ENCODE assay signal across 17 cellular contexts in genomic region chr19:28736528-28736927, GRCh38.
A peak's percentile ranks its signal among the peaks of the same experiment; 100 is the strongest.
DNase-seq lines count a peak whose midpoint lies in the region; ATAC-seq, FAIRE-seq and TF ChIP-seq lines count a peak whose summit lies in the region.
"Had no signal": no experiment of that assay in that cellular context is flagged by ENCODE, and none has a peak within 500 bp of the region (broad histone marks: within the 10 kb centered on the region; RNA-seq: fewer than 3 reads in every experiment).

No MANE protein-coding gene starts in this region.

- TF ChIP-seq CTCF in activated CD8-positive, alpha-beta T cell treated with anti-CD3 and anti-CD28 coated beads for 36 hours (IDR thresholded peaks at IDR 0.05): no peak
- TF ChIP-seq CTCF in HepG2 (CRISPR knock-in tag; IDR thresholded peaks at IDR 0.05): no peak
- no peak for TF ChIP-seq CTCF in GM13977 (IDR thresholded peaks at IDR 0.05; ENCODE audit: extremely low read depth, insufficient read depth, missing control alignments)

- POLR2A ChIA-PET in activated CD8-positive, alpha-beta T cell treated with anti-CD3 and anti-CD28 coated beads, Interleukin-2, amount 10 ng/mL, durations not matched to agents 7 days and 5 days (lab: Charles Lee): no interaction called here
- POLR2A ChIA-PET in activated CD8-positive, alpha-beta T cell treated with anti-CD3 and anti-CD28 coated beads for 36 hours (lab: Charles Lee): interaction anchor here (1.0 kb wide), 1 partner anchor 143 kb away, joined by 3 read pairs; no protein-coding TSS in a partner anchor
- POLR2A ChIA-PET in HepG2 (lab: Yijun Ruan, JAX): no interaction called here

- H3K9me3 ChIP-seq in T-helper 17 cell (ENCODE audit: control insufficient read depth, low read length, poor library complexity, severe bottlenecking): no peaks in the 10 kb centered on the region
- peaks cover 22% of the 10 kb centered on the region; the same call in 1 of the 2 replicates for H3K9me3 ChIP-seq in HepG2 (ENCODE audit: low read length)
- H3K9me3 ChIP-seq: Caco-2, Peyer's patch, spleen, testis had no signal

- no peaks in the 10 kb centered on the region for H3K36me3 Mint-ChIP-seq in activated CD8-positive, alpha-beta T cell treated with anti-CD3 and anti-CD28 coated beads, Interleukin-2, amount 10 ng/mL, durations not matched to agents 7 days and 5 days (ENCODE audit: low read depth)
- H3K36me3 Mint-ChIP-seq in activated CD8-positive, alpha-beta T cell treated with anti-CD3 and anti-CD28 coated beads for 36 hours (ENCODE audit: low read depth): no peaks in the 10 kb centered on the region
- H3K36me3 Mint-ChIP-seq in T-helper 17 cell (ENCODE audit: low read depth): peaks cover 8% of the 10 kb centered on the region
- H3K36me3 Mint-ChIP-seq in stimulated activated effector memory CD8-positive, alpha-beta T cell treated with anti-CD3 and anti-CD28 coated beads, Interleukin-12 subunit alpha, Interleukin-12 subunit beta, amount 100 ng/mL, for 72 hours: no peaks in the 10 kb centered on the region

- TF ChIP-seq RAD21 in HepG2 (CRISPR knock-in tag; IDR thresholded peaks at IDR 0.05): no peak

- no peak for DNase-seq in activated CD8-positive, alpha-beta T cell treated with anti-CD3 and anti-CD28 coated beads, Interleukin-2, amount 10 ng/mL, durations not matched to agents 7 days and 5 days
- DNase-seq in activated CD8-positive, alpha-beta T cell treated with anti-CD3 and anti-CD28 coated beads for 36 hours: no peak
- DNase-seq in T-helper 17 cell: no peak
- DNase-seq in HepG2 (ENCODE audit: low spot score): no peak
- no peak for DNase-seq in stimulated activated effector memory CD8-positive, alpha-beta T cell treated with anti-CD3 and anti-CD28 coated beads, Interleukin-12 subunit alpha, Interleukin-12 subunit beta, amount 100 ng/mL, for 72 hours (ENCODE audit: low spot score in 2 of 2)
- no peak for DNase-seq in GM13977 (ENCODE audit: low spot score)
- no peak for DNase-seq in OCI-M1 (lab: John Stamatoyannopoulos, UW)
- no peak for DNase-seq in occipital lobe (lab: John Stamatoyannopoulos, UW)
- DNase-seq: activated CD4-positive, alpha-beta T cell treated with anti-CD3 and anti-CD28 coated beads, Interleukin-2, amount 50 U/mL, for 4 hours; activated gamma-delta T cell treated with Interleukin-2 at 50 U/mL for 16 hours; Caco-2; effector memory CD4-positive, alpha-beta T cell; Peyer's patch; spleen; testis had no signal

- peaks cover 2% of the 10 kb centered on the region for H3K27me3 Mint-ChIP-seq in activated CD8-positive, alpha-beta T cell treated with anti-CD3 and anti-CD28 coated beads, Interleukin-2, amount 10 ng/mL, durations not matched to agents 7 days and 5 days (ENCODE audit: low read depth)
- H3K27me3 Mint-ChIP-seq in activated CD8-positive, alpha-beta T cell treated with anti-CD3 and anti-CD28 coated beads for 36 hours: no peaks in the 10 kb centered on the region
- peaks cover 10% of the 10 kb centered on the region for H3K27me3 Mint-ChIP-seq in T-helper 17 cell

- H4K20me1 ChIP-seq in HepG2 (ENCODE audit: insufficient read depth, low read length): no peaks in the 10 kb centered on the region

- H2AFZ ChIP-seq in HepG2 (ENCODE audit: low read length): no peak overlapping the region

- H3K4me2 ChIP-seq in HepG2 (ENCODE audit: low read depth, low read length): peak overlapping the region; percentile 56

- H3K4me1 ChIP-seq in HepG2 (ENCODE audit: insufficient read depth, low read length): no peaks in the 10 kb centered on the region
- H3K4me1 ChIP-seq: Caco-2, Peyer's patch, testis had no signal

- H3K4me3 Mint-ChIP-seq in activated CD8-positive, alpha-beta T cell treated with anti-CD3 and anti-CD28 coated beads, Interleukin-2, amount 10 ng/mL, durations not matched to agents 7 days and 5 days: no peak overlapping the region
- no peak overlapping the region for H3K4me3 Mint-ChIP-seq in activated CD8-positive, alpha-beta T cell treated with anti-CD3 and anti-CD28 coated beads for 36 hours
- no peak overlapping the region for H3K4me3 Mint-ChIP-seq in T-helper 17 cell
- H3K4me3 Mint-ChIP-seq in stimulated activated effector memory CD8-positive, alpha-beta T cell treated with anti-CD3 and anti-CD28 coated beads, Interleukin-12 subunit alpha, Interleukin-12 subunit beta, amount 100 ng/mL, for 72 hours: no peak overlapping the region

- intact Hi-C loops in activated CD8-positive, alpha-beta T cell treated with anti-CD3 and anti-CD28 coated beads for 36 hours (cut with micrococcal nuclease): loop anchor here (5.0 kb wide), 1 partner anchor 141 kb away; no protein-coding TSS in a partner anchor
- intact Hi-C loops in HepG2 (cut with micrococcal nuclease; ENCODE audit: unreplicated experiment): no loop called here

- H3K4me3 ChIP-seq in HepG2 (replicated peaks in 1 of 3; ENCODE audit: insufficient read depth in 1 of 3, low read depth in 2 of 3, low read length in 3 of 3): no peak overlapping the region; a peak in 2 of 6 replicates
- H3K4me3 ChIP-seq: Peyer's patch, testis had no signal

- no peaks in the 10 kb centered on the region for H3K9me3 Mint-ChIP-seq in activated CD8-positive, alpha-beta T cell treated with anti-CD3 and anti-CD28 coated beads, Interleukin-2, amount 10 ng/mL, durations not matched to agents 7 days and 5 days (ENCODE audit: insufficient read depth)
- H3K9me3 Mint-ChIP-seq in activated CD8-positive, alpha-beta T cell treated with anti-CD3 and anti-CD28 coated beads for 36 hours: no peaks in the 10 kb centered on the region
- H3K9me3 Mint-ChIP-seq in stimulated activated effector memory CD8-positive, alpha-beta T cell treated with anti-CD3 and anti-CD28 coated beads, Interleukin-12 subunit alpha, Interleukin-12 subunit beta, amount 100 ng/mL, for 72 hours: no peaks in the 10 kb centered on the region

- WGBS in HepG2 (ENCODE audit: low lambda C conversion rate): 75% methylated on average over 5 of the region's 5 CpGs

- BruUV-seq in HepG2 (replicated peaks; lab: Mats Ljungman, UMichigan): no TSS peak

- no peaks in the 10 kb centered on the region for H3K79me2 ChIP-seq in HepG2 (ENCODE audit: insufficient read depth, low read length)

- H3K9ac ChIP-seq in HepG2 (ENCODE audit: insufficient read depth, low read depth, low read length): peak overlapping the region; percentile 36; the same call in 1 of the 2 replicates

- peaks cover 5% of the 10 kb centered on the region for H3K4me1 Mint-ChIP-seq in activated CD8-positive, alpha-beta T cell treated with anti-CD3 and anti-CD28 coated beads, Interleukin-2, amount 10 ng/mL, durations not matched to agents 7 days and 5 days (ENCODE audit: low read depth)
- H3K4me1 Mint-ChIP-seq in activated CD8-positive, alpha-beta T cell treated with anti-CD3 and anti-CD28 coated beads for 36 hours (ENCODE audit: low read depth): peaks cover 4% of the 10 kb centered on the region
- peaks cover 7% of the 10 kb centered on the region for H3K4me1 Mint-ChIP-seq in T-helper 17 cell
- peaks cover 7% of the 10 kb centered on the region for H3K4me1 Mint-ChIP-seq in stimulated activated effector memory CD8-positive, alpha-beta T cell treated with anti-CD3 and anti-CD28 coated beads, Interleukin-12 subunit alpha, Interleukin-12 subunit beta, amount 100 ng/mL, for 72 hours

- TF ChIP-seq POLR2A in HepG2 (IDR thresholded peaks at IDR 0.05; ENCODE audit: insufficient read depth in 1 of 2, low read depth in 2 of 2, low read length in 2 of 2): no peak

- TF ChIP-seq EP300 in HepG2 (IDR thresholded peaks at IDR 0.05; ENCODE audit: low read depth in 2 of 2, low read length in 2 of 2): no peak
- TF ChIP-seq EP300 in HepG2 (CRISPR knock-in tag; IDR thresholded peaks at IDR 0.05; ENCODE audit: borderline replicate concordance): no peak

- H3K27me3 ChIP-seq in HepG2 (ENCODE audit: control insufficient read depth in 1 of 2, insufficient read depth in 2 of 2, low read length in 2 of 2): no peaks in the 10 kb centered on the region
- H3K27me3 ChIP-seq: brain microvascular endothelial cell, Peyer's patch, spleen, testis had no signal

- no peak overlapping the region for H3K27ac ChIP-seq in HepG2 (ENCODE audit: extremely low read length, insufficient read depth, low read length)
- H3K27ac ChIP-seq: brain microvascular endothelial cell, Peyer's patch, testis had no signal

- in situ Hi-C loops in HepG2 (cut with HindIII; ENCODE audit: extremely low pct_ligation_motif_present, low pct_unique_long_range_greater_than_20kb): loop anchor here (10.0 kb wide), 2 partner anchors 138 to 528 kb away; no protein-coding TSS in a partner anchor
- in situ Hi-C loops in GM13977 (cut with MboI; ENCODE audit: low pct_unique_long_range_greater_than_20kb, low sequenced_read_pairs, unreplicated experiment): no loop called here

- no peak for ATAC-seq in activated CD8-positive, alpha-beta T cell treated with anti-CD3 and anti-CD28 coated beads, Interleukin-2, amount 10 ng/mL, durations not matched to agents 7 days and 5 days
- ATAC-seq in activated CD8-positive, alpha-beta T cell treated with anti-CD3 and anti-CD28 coated beads for 36 hours: no peak
- no peak for ATAC-seq in T-helper 17 cell
- no peak for ATAC-seq in HepG2
- no peak for ATAC-seq in stimulated activated effector memory CD8-positive, alpha-beta T cell treated with anti-CD3 and anti-CD28 coated beads, Interleukin-12 subunit alpha, Interleukin-12 subunit beta, amount 100 ng/mL, for 72 hours
- ATAC-seq: HCT116 had no signal

- FAIRE-seq in HepG2 (lab: Jason Lieb, UNC): no peak

- peak overlapping the region; percentile 56 for H3K27ac Mint-ChIP-seq in activated CD8-positive, alpha-beta T cell treated with anti-CD3 and anti-CD28 coated beads, Interleukin-2, amount 10 ng/mL, durations not matched to agents 7 days and 5 days
- H3K27ac Mint-ChIP-seq in activated CD8-positive, alpha-beta T cell treated with anti-CD3 and anti-CD28 coated beads for 36 hours: no peak overlapping the region
- peak overlapping the region; percentile 83 for H3K27ac Mint-ChIP-seq in T-helper 17 cell
- H3K27ac Mint-ChIP-seq in stimulated activated effector memory CD8-positive, alpha-beta T cell treated with anti-CD3 and anti-CD28 coated beads, Interleukin-12 subunit alpha, Interleukin-12 subunit beta, amount 100 ng/mL, for 72 hours: peak overlapping the region; percentile 4

- CTCF ChIA-PET in activated CD8-positive, alpha-beta T cell treated with anti-CD3 and anti-CD28 coated beads, Interleukin-2, amount 10 ng/mL, durations not matched to agents 7 days and 5 days (lab: Charles Lee): interaction anchor here (0.6 to 3.2 kb wide), 20 partner anchors 8 to 791 kb away, joined by 3 to 41 read pairs (median 3); no protein-coding TSS in a partner anchor
- CTCF ChIA-PET in activated CD8-positive, alpha-beta T cell treated with anti-CD3 and anti-CD28 coated beads for 36 hours (lab: Charles Lee): interaction anchor here (0.6 to 5.2 kb wide), 14 partner anchors 9 to 527 kb away, joined by 3 to 38 read pairs (median 4); no protein-coding TSS in a partner anchor
- CTCF ChIA-PET in HepG2 (lab: Yijun Ruan, JAX; ENCODE audit: low intra/inter-chr PET ratio, low total read pairs): interaction anchor here (1.5 kb wide), 1 partner anchor 142 kb away, joined by 5 read pairs; no protein-coding TSS in a partner anchor

- no peaks in the 10 kb centered on the region for H3K36me3 ChIP-seq in HepG2 (replicated peaks in 1 of 2; ENCODE audit: control insufficient read depth in 1 of 2, insufficient read depth in 2 of 2, low read length in 2 of 2)
- H3K36me3 ChIP-seq: brain microvascular endothelial cell, Peyer's patch, spleen had no signal

TF ChIP-seq in HepG2, 621 proteins besides CTCF, POLR2A, EP300 and RAD21 (continues in another document):
- no peak for TF ChIP-seq ZNF761 (CRISPR knock-in tag; conservative IDR thresholded peaks at IDR 0.05)
- TF ChIP-seq HDAC6 (IDR thresholded peaks at IDR 0.05; ENCODE audit: low read depth, low read length): no peak
